Comparison of ENCODE assay signal across 28 cellular contexts in the genomic region with DNA sequence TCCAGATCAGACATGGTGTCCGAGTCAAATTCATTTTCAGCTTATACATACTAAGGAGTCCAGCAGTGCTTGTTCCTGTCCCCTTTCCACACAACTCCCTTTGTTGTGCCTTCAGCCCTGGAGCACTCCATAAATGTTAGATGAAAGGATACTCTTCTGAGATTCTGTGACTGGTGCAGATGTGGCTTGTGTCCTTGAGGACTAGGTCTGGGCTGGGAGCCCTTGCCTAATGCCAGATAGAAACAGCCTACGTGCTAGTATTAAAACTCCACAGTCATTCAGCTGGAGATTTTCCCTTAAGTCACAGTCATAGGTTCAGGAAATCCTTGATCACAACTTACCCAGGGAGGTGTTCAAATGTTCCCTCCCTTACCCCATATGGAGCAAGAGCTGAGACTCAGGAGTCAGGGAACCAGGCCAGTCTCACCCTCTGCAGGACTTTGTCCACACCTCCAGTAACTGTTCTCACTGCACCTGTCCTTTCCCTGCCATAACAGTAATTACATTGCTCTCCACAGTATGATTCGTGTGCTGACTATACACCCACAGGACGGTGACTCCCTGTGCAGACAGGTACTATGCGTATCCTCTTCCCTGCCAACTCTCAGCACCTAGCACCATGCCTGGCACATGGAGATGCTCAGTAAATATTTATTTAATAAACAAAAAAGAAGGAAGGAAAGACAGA. TPM values are rescaled to one million over a fixed set of nuclear protein-coding genes. Genes with fewer than 3 reads are reported as not detected.
A peak's percentile ranks its signal among the peaks of the same experiment; 100 is the strongest.
DNase-seq lines count a peak whose midpoint lies in the region; ATAC-seq, FAIRE-seq and TF ChIP-seq lines count a peak whose summit lies in the region.
"Had no signal": no experiment of that assay in that cellular context is flagged by ENCODE, and none has a peak within 500 bp of the region (broad histone marks: within the 10 kb centered on the region; RNA-seq: fewer than 3 reads in every experiment).

No MANE protein-coding gene starts in this region.

- no peak for FAIRE-seq in pancreas (lab: Jason Lieb, UNC)
- FAIRE-seq: GM18507 had no signal

- H3K27ac Mint-ChIP-seq in H9 (peak overlapping the region in 2 of 3 experiments; percentile 51 to 77; a peak in 2 of 7 replicates), endodermal cell (no peak overlapping the region)
- H3K27ac Mint-ChIP-seq: activated naive CD8-positive, alpha-beta T cell treated with anti-CD3 and anti-CD28 coated beads for 36 hours; CD14-positive monocyte; stimulated activated effector memory CD8-positive, alpha-beta T cell treated with anti-CD3 and anti-CD28 coated beads, Interleukin-12 subunit alpha, Interleukin-12 subunit beta, amount 100 ng/mL, for 72 hours had no signal

- no peak overlapping the region for H3K4me2 ChIP-seq in H9 (ENCODE audit: insufficient read depth, insufficient read length, low read length)
- H3K4me2 ChIP-seq: KMS-11 had no signal

- no peak overlapping the region for H3K56ac ChIP-seq in H9 (ENCODE audit: insufficient read length, low read depth, low read length)

- no peak overlapping the region for H2AK5ac ChIP-seq in H9 (ENCODE audit: insufficient read length, low read length)

- ATAC-seq in pancreas (peak; percentile 43 to 81 (median 78)), GM18870 (IDR thresholded peaks at IDR 0.05; ENCODE audit: unreplicated experiment) (no peak)
- ATAC-seq: naive thymus-derived CD8-positive, alpha-beta T cell; stimulated activated effector memory CD8-positive, alpha-beta T cell treated with anti-CD3 and anti-CD28 coated beads, Interleukin-12 subunit alpha, Interleukin-12 subunit beta, amount 100 ng/mL, for 72 hours had no signal

- H3K9me3 Mint-ChIP-seq in H9 (no peaks in the 10 kb centered on the region), endodermal cell (no peaks in the 10 kb centered on the region)
- H3K9me3 Mint-ChIP-seq: activated naive CD8-positive, alpha-beta T cell treated with anti-CD3 and anti-CD28 coated beads for 36 hours; CD14-positive monocyte; central memory CD8-positive, alpha-beta T cell; naive thymus-derived CD8-positive, alpha-beta T cell; stimulated activated effector memory CD8-positive, alpha-beta T cell treated with anti-CD3 and anti-CD28 coated beads, Interleukin-12 subunit alpha, Interleukin-12 subunit beta, amount 100 ng/mL, for 72 hours had no signal

- H3K36me3 ChIP-seq in endodermal cell (ENCODE audit: control insufficient read depth, insufficient read depth, low read length), result no peaks in the 10 kb centered on the region
- no peaks in the 10 kb centered on the region for H3K36me3 ChIP-seq in pancreas
- H3K36me3 ChIP-seq in esophagus muscularis mucosa, result no peaks in the 10 kb centered on the region
- H3K36me3 ChIP-seq: ascending aorta, suprapubic skin, uterus had no signal

- H2AFZ ChIP-seq in H9 (ENCODE audit: low read length), result no peak overlapping the region

- no peak overlapping the region for H3K14ac ChIP-seq in H9 (ENCODE audit: insufficient read depth, low read length)

- H3K27ac ChIP-seq in H9 (ENCODE audit: insufficient read length, low read depth, low read length) (no peak overlapping the region), endodermal cell (ENCODE audit: low read depth, low read length) (no peak overlapping the region), pancreas (no peak overlapping the region), esophagus muscularis mucosa (replicated peaks in 1 of 4) (no peak overlapping the region)
- H3K27ac ChIP-seq: ascending aorta, KMS-11, suprapubic skin, uterus had no signal

- H3K27me3 ChIP-seq in H9 (ENCODE audit: insufficient read depth, low read length), result no peaks in the 10 kb centered on the region; the same call in 1 of the 2 replicates
- H3K27me3 ChIP-seq in endodermal cell (ENCODE audit: control insufficient read depth, insufficient read depth, low read length, poor library complexity, severe bottlenecking), result no peaks in the 10 kb centered on the region
- H3K27me3 ChIP-seq in pancreas, result no peaks in the 10 kb centered on the region
- no peaks in the 10 kb centered on the region for H3K27me3 ChIP-seq in esophagus muscularis mucosa
- H3K27me3 ChIP-seq: ascending aorta, suprapubic skin, uterus had no signal

- no peak overlapping the region for H3K18ac ChIP-seq in H9 (ENCODE audit: insufficient read length, low read depth, low read length)

- no peak overlapping the region for H3K4ac ChIP-seq in H9 (ENCODE audit: low read depth, low read length)

- no peak overlapping the region for H2BK120ac ChIP-seq in H9 (ENCODE audit: low read depth, low read length, poor library complexity, severe bottlenecking)

- no peak for DNase-seq in H9
- peak; percentile 68 for DNase-seq in NCI-H526 treated with DMSO at 0.1 percent for 48 hours (lab: John Stamatoyannopoulos, UW)
- DNase-seq in endodermal cell, result peak; percentile 30
- peak in 1 of 6 donors; percentile 11 for DNase-seq in pancreas
- DNase-seq in esophagus muscularis mucosa (ENCODE audit: extremely low spot score), result no peak
- no peak for DNase-seq in NCI-H2227 treated with DMSO at 0.1 percent for 48 hours (lab: John Stamatoyannopoulos, UW)
- DNase-seq: activated CD4-positive, alpha-beta T cell treated with anti-CD3 and anti-CD28 coated beads for 4 hours; activated effector memory CD4-positive, alpha-beta T cell treated with anti-CD3 and anti-CD28 coated beads, Interleukin-2, amount 50 U/mL, for 16 hours; activated naive CD8-positive, alpha-beta T cell treated with anti-CD3 and anti-CD28 coated beads for 36 hours; activated T-cell treated with anti-CD3 and anti-CD28 coated beads, Interleukin-2, amount 50 U/mL, for 1 hour; DND-41; naive thymus-derived CD8-positive, alpha-beta T cell; NCI-H1930; NCI-H226; retina; Right ventricle myocardium superior; stimulated activated CD4-positive, alpha-beta T cell treated with anti-CD3 and anti-CD28 coated beads, Interleukin-4, amount 100 ng/mL, for 24 hours; uterus had no signal

- H4K5ac ChIP-seq in H9 (ENCODE audit: insufficient read length, low read depth, low read length), result no peak overlapping the region

- H3K4me3 ChIP-seq in endodermal cell (ENCODE audit: low read length), result no peak overlapping the region
- H3K4me3 ChIP-seq in pancreas, result no peak overlapping the region
- no peak overlapping the region for H3K4me3 ChIP-seq in esophagus muscularis mucosa
- H3K4me3 ChIP-seq: ascending aorta, suprapubic skin, uterus had no signal

- no peaks in the 10 kb centered on the region for H3K23me2 ChIP-seq in H9 (ENCODE audit: insufficient read length, low read depth, low read length, poor library complexity, severe bottlenecking)

- no CpG with 5 or more reads among the region's 5 CpGs for WGBS in H9 (ENCODE audit: extremely low coverage, insufficient read length, low lambda C conversion rate)
- 84 to 94% methylated on average over 2 to 5 of the region's 5 CpGs for WGBS in endodermal cell (ENCODE audit: insufficient coverage in 1 of 2, insufficient read length in 1 of 2), 2 experiments
- 50 to 57% methylated on average over 5 of the region's 5 CpGs for WGBS in pancreas, 2 donors
- 81% methylated on average over 5 of the region's 5 CpGs for WGBS in esophagus muscularis mucosa

- no peak overlapping the region for H3K4me3 Mint-ChIP-seq in H9
- H3K4me3 Mint-ChIP-seq in endodermal cell, result no peak overlapping the region
- H3K4me3 Mint-ChIP-seq: activated naive CD8-positive, alpha-beta T cell treated with anti-CD3 and anti-CD28 coated beads for 36 hours; CD14-positive monocyte; central memory CD8-positive, alpha-beta T cell; naive thymus-derived CD8-positive, alpha-beta T cell; stimulated activated effector memory CD8-positive, alpha-beta T cell treated with anti-CD3 and anti-CD28 coated beads, Interleukin-12 subunit alpha, Interleukin-12 subunit beta, amount 100 ng/mL, for 72 hours had no signal

- TF ChIP-seq CTCF in H9 (conservative IDR thresholded peaks at IDR 0.05) (no peak), endodermal cell (conservative IDR thresholded peaks at IDR 0.05) (no peak), pancreas (IDR thresholded peaks at IDR 0.05) (no peak), esophagus muscularis mucosa (IDR thresholded peaks at IDR 0.05) (no peak)

- H3K79me2 ChIP-seq in H9 (ENCODE audit: insufficient read depth, low read length), result no peaks in the 10 kb centered on the region

- no peak overlapping the region for H3T11ph ChIP-seq in H9 (ENCODE audit: low read length)

- H2BK12ac ChIP-seq in H9 (ENCODE audit: insufficient read length, low read depth, low read length), result no peak overlapping the region

- H3K27me3 Mint-ChIP-seq in H9 (ENCODE audit: low read depth) (no peaks in the 10 kb centered on the region), endodermal cell (ENCODE audit: insufficient read depth) (peaks cover 15% of the 10 kb centered on the region)
- H3K27me3 Mint-ChIP-seq: activated naive CD8-positive, alpha-beta T cell treated with anti-CD3 and anti-CD28 coated beads for 36 hours; central memory CD8-positive, alpha-beta T cell; naive thymus-derived CD8-positive, alpha-beta T cell had no signal

- H3K9me3 ChIP-seq in H9 (ENCODE audit: control insufficient read depth, low read depth, low read length) (no peaks in the 10 kb centered on the region), endodermal cell (ENCODE audit: control insufficient read depth, low read length) (no peaks in the 10 kb centered on the region), pancreas (no peaks in the 10 kb centered on the region), esophagus muscularis mucosa (no peaks in the 10 kb centered on the region)
- H3K9me3 ChIP-seq: ascending aorta, suprapubic skin, uterus had no signal

- H4K91ac ChIP-seq in H9 (ENCODE audit: insufficient read length, low read depth, low read length), result no peak overlapping the region

- H2BK15ac ChIP-seq in H9 (ENCODE audit: low read depth, low read length), result no peak overlapping the region

- H3K23ac ChIP-seq in H9 (ENCODE audit: insufficient read length, low read depth, low read length), result no peak overlapping the region

- intact Hi-C loops in pancreas (cut with DNase I) (no loop called here), esophagus muscularis mucosa (cut with DNase I) (no loop called here)

- no peak overlapping the region for H2BK5ac ChIP-seq in H9 (ENCODE audit: insufficient read length, low read length)

- H4K8ac ChIP-seq in H9 (replicated peaks; ENCODE audit: insufficient read length, low read depth, low read length), result no peak overlapping the region

- H3K9ac ChIP-seq in H9 (ENCODE audit: extremely low read depth, insufficient read length, low read length) (no peak overlapping the region), endodermal cell (ENCODE audit: extremely low read depth, low read length, poor library complexity, severe bottlenecking) (no peak overlapping the region)
- H3K9ac ChIP-seq: KMS-11 had no signal

- H3K36me3 Mint-ChIP-seq in H9 (ENCODE audit: insufficient read depth in 1 of 3, low read depth in 3 of 3), result peaks cover 0 to 3% (median 0%) of the 10 kb centered on the region in 3 experiments; a peak in 2 of 7 replicates
- H3K36me3 Mint-ChIP-seq in endodermal cell (ENCODE audit: low read depth), result no peaks in the 10 kb centered on the region
- H3K36me3 Mint-ChIP-seq: activated naive CD8-positive, alpha-beta T cell treated with anti-CD3 and anti-CD28 coated beads for 36 hours; CD14-positive monocyte; stimulated activated effector memory CD8-positive, alpha-beta T cell treated with anti-CD3 and anti-CD28 coated beads, Interleukin-12 subunit alpha, Interleukin-12 subunit beta, amount 100 ng/mL, for 72 hours had no signal

- no peaks in the 10 kb centered on the region for H4K20me1 ChIP-seq in H9 (ENCODE audit: control insufficient read depth, insufficient read depth, insufficient read length)

- no peaks in the 10 kb centered on the region for H3K79me1 ChIP-seq in H9 (ENCODE audit: insufficient read depth, low read depth, low read length, poor library complexity, severe bottlenecking)

- H3K4me1 ChIP-seq in H9 (ENCODE audit: insufficient read depth, low read length), result peaks cover 5% of the 10 kb centered on the region; the same call in 1 of the 2 replicates
- peaks cover 4% of the 10 kb centered on the region for H3K4me1 ChIP-seq in endodermal cell (ENCODE audit: control insufficient read depth, insufficient read depth, low read length)
- H3K4me1 ChIP-seq in pancreas, result peaks cover 0 to 4% (median 0%) of the 10 kb centered on the region in 3 donors
- H3K4me1 ChIP-seq in esophagus muscularis mucosa, result peaks cover 0 to 5% (median 0%) of the 10 kb centered on the region in 4 donors
- H3K4me1 ChIP-seq: suprapubic skin, uterus had no signal

- H3K4me1 Mint-ChIP-seq in H9, result peaks cover 54% of the 10 kb centered on the region in 2 experiments
- H3K4me1 Mint-ChIP-seq in endodermal cell, result peaks cover 6% of the 10 kb centered on the region
- H3K4me1 Mint-ChIP-seq: activated naive CD8-positive, alpha-beta T cell treated with anti-CD3 and anti-CD28 coated beads for 36 hours; central memory CD8-positive, alpha-beta T cell; naive thymus-derived CD8-positive, alpha-beta T cell had no signal

- no peak for TF ChIP-seq POLR2A in esophagus muscularis mucosa (IDR thresholded peaks at IDR 0.05; ENCODE audit: low read depth)

- no peak for TF ChIP-seq EP300 in esophagus muscularis mucosa (IDR thresholded peaks at IDR 0.05)

- H2BK20ac ChIP-seq in H9 (ENCODE audit: low read depth, low read length, poor library complexity, severe bottlenecking), result no peak overlapping the region

RNA-seq across cellular contexts. Expression of gene SERPINE3, which starts 15.5 kb away (rescaled TPM):
- total RNA-seq in H9 (2021) (0.18 TPM in 1 of 2 replicates, not detected in the other), endodermal cell (under 1 TPM in 1 of 2 donors, not detected in 1; 0.89 TPM), pancreas (not detected), esophagus muscularis mucosa (not detected)
- not detected for polyA plus RNA-seq in endodermal cell (2013, experiment 1 of 2)
- not detected for polyA plus RNA-seq in endodermal cell (2013, experiment 2 of 2)
- polyA plus RNA-seq in pancreas, result not detected
- total RNA-seq: activated naive CD8-positive, alpha-beta T cell treated with anti-CD3 and anti-CD28 coated beads for 36 hours; ascending aorta; dermis microvascular lymphatic vessel endothelial cell; liver; naive thymus-derived CD8-positive, alpha-beta T cell; Right ventricle myocardium superior; suprapubic skin had no signal
- polyA plus RNA-seq: CD14-positive monocyte; naive thymus-derived CD8-positive, alpha-beta T cell had no signal

Comparison
In these comparisons a context has a peak if more than half of its experiments do, and no peak if none do; other contexts are left out.
1. DNase-seq: peak in NCI-H526 treated with DMSO at 0.1 percent for 48 hours (single experiment) and endodermal cell (single experiment); none in H9 (single experiment), esophagus muscularis mucosa (single experiment) and NCI-H2227 treated with DMSO at 0.1 percent for 48 hours (single experiment).